In genomic region chr10:91864744-91865143, GRCh38 we compare ENCODE assay signal across 17 cellular contexts.
"Had no signal": no experiment of that assay in that cellular context is flagged by ENCODE, and none has a peak within 500 bp of the region (broad histone marks: within the 10 kb centered on the region; RNA-seq: fewer than 3 reads in every experiment).

No MANE protein-coding gene starts in this region.

- DNase-seq: activated CD4-positive, alpha-beta T cell treated with anti-CD3 and anti-CD28 coated beads, Interleukin-2, amount 50 U/mL, for 1 hour; activated CD8-positive, alpha-beta memory T cell treated with anti-CD3 and anti-CD28 coated beads for 24 hours; activated CD8-positive, alpha-beta memory T cell treated with anti-CD3 and anti-CD28 coated beads, Interleukin-2, amount 50 U/mL, for 48 hours; activated naive CD4-positive, alpha-beta T cell treated with Interleukin-2 at 50 U/mL for 16 hours; effector CD4-positive, alpha-beta T cell; immature natural killer cell; left ventricle myocardium superior; naive B cell; retina; stimulated activated CD4-positive, alpha-beta T cell treated with anti-CD3 and anti-CD28 coated beads, Interleukin-12 subunit alpha, Interleukin-12 subunit beta, amount 100 ng/mL, for 4 hours; stimulated activated CD4-positive, alpha-beta T cell treated with anti-CD3 and anti-CD28 coated beads, Interleukin-1b, Interleukin-23, amount 100 ng/mL, for 48 hours; stimulated activated CD8-positive, alpha-beta memory T cell treated with anti-CD3 and anti-CD28 coated beads, Interleukin-4, amount 100 ng/mL, for 48 hours; stimulated activated naive CD4-positive, alpha-beta T cell treated with Interleukin-2 at 50 U/mL for 16 hours; T1000 had no signal

- H3K27me3 Mint-ChIP-seq: naive B cell had no signal

- H3K4me3 Mint-ChIP-seq: immature natural killer cell, neural crest cell had no signal

- H3K9me3 Mint-ChIP-seq: naive B cell, neural crest cell had no signal

- H3K4me1 Mint-ChIP-seq: immature natural killer cell, naive B cell had no signal

- H3K4me1 ChIP-seq: tibial nerve had no signal

- H3K4me3 ChIP-seq: mucosa of descending colon, tibial nerve had no signal

- H3K27ac ChIP-seq: tibial nerve had no signal

- H3K27me3 ChIP-seq: tibial nerve had no signal

- ATAC-seq: left ventricle myocardium superior had no signal

- H3K9me3 ChIP-seq: mucosa of descending colon, tibial nerve had no signal
